In the genomic region with DNA sequence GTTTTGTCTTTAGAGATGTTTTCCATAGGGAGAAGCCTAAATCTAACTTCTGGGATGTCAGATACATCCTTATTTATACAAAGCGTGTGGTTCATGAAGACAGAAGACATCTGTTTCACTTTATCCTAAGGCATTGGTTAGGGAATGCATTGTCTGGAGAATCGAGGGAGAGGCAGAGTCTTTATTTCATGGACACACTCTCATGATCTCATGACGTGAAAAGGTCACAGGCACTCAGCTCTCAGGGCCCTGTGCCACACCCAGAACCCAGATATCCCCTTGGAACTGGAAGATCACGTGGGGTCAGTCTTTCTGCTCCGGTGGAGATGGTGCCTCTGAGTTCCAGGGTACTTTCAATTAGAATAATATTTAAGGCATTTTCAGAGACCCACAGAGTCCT, we compare ENCODE assay signal across 16 cellular contexts.
A peak's percentile ranks its signal among the peaks of the same experiment; 100 is the strongest.
DNase-seq lines count a peak whose midpoint lies in the region; ATAC-seq and TF ChIP-seq lines count a peak whose summit lies in the region.
"Had no signal": no experiment of that assay in that cellular context is flagged by ENCODE, and none has a peak within 500 bp of the region (broad histone marks: within the 10 kb centered on the region; RNA-seq: fewer than 3 reads in every experiment).

No MANE protein-coding gene starts in this region.

- H3K4me3 Mint-ChIP-seq in endothelial cell (ENCODE audit: unreplicated experiment): no peak overlapping the region
- H3K4me3 Mint-ChIP-seq: CD4-positive, CD25-positive, alpha-beta regulatory T cell; CD8-positive, alpha-beta memory T cell; H9 had no signal

- H3K79me2 ChIP-seq in osteoblast (ENCODE audit: insufficient read depth, low read length): no peaks in the 10 kb centered on the region

- no peak overlapping the region for H3K4me3 ChIP-seq in osteoblast (ENCODE audit: insufficient read depth, low read length)

- no peaks in the 10 kb centered on the region for H3K36me3 Mint-ChIP-seq in endothelial cell (ENCODE audit: low read depth, unreplicated experiment)
- H3K36me3 Mint-ChIP-seq: CD4-positive, CD25-positive, alpha-beta regulatory T cell; CD8-positive, alpha-beta memory T cell had no signal

- H4K20me1 ChIP-seq in osteoblast (ENCODE audit: insufficient read depth, low read length): no peaks in the 10 kb centered on the region

- no peak overlapping the region for H3K27ac ChIP-seq in osteoblast (ENCODE audit: low read depth, low read length)
- H3K27ac ChIP-seq: HL-60 had no signal

- no peaks in the 10 kb centered on the region for H3K27me3 ChIP-seq in osteoblast (ENCODE audit: insufficient read depth, low read length)
- H3K27me3 ChIP-seq: BE2C had no signal

- H3K4me1 Mint-ChIP-seq in endothelial cell (ENCODE audit: unreplicated experiment): no peaks in the 10 kb centered on the region
- H3K4me1 Mint-ChIP-seq: CD4-positive, CD25-positive, alpha-beta regulatory T cell; CD8-positive, alpha-beta memory T cell had no signal

- H3K4me1 ChIP-seq in osteoblast (ENCODE audit: insufficient read depth, low read length): no peaks in the 10 kb centered on the region
- H3K4me1 ChIP-seq: BE2C, Caco-2 had no signal

- H3K4me2 ChIP-seq in osteoblast (ENCODE audit: insufficient read depth, low read length): no peak overlapping the region

- TF ChIP-seq CTCF in osteoblast (IDR thresholded peaks at IDR 0.05; ENCODE audit: extremely low read depth, low read depth, low read length) (no peak), endothelial cell (IDR thresholded peaks at IDR 0.05; ENCODE audit: unreplicated experiment) (no peak)

- no peak overlapping the region for H3K27ac Mint-ChIP-seq in endothelial cell (ENCODE audit: unreplicated experiment)
- H3K27ac Mint-ChIP-seq: CD4-positive, CD25-positive, alpha-beta regulatory T cell; CD8-positive, alpha-beta memory T cell; H9 had no signal

- H2AFZ ChIP-seq in osteoblast (ENCODE audit: low read length): no peak overlapping the region

- no peaks in the 10 kb centered on the region for H3K9me3 Mint-ChIP-seq in endothelial cell (ENCODE audit: unreplicated experiment)
- H3K9me3 Mint-ChIP-seq: H9 had no signal

- DNase-seq in COLO829 (ENCODE audit: low spot score): peak; percentile 39
- DNase-seq in SK-MEL-5 (ENCODE audit: low read depth, low spot score): peak; percentile 87
- peak; percentile 85 for DNase-seq in foreskin melanocyte
- peak; percentile 5 for DNase-seq in osteoblast (ENCODE audit: insufficient read length, low spot score, missing footprints)
- DNase-seq in AG08395 (ENCODE audit: low spot score): no peak
- no peak for DNase-seq in endothelial cell (ENCODE audit: low spot score)
- DNase-seq in stimulated activated CD4-positive, alpha-beta T cell treated with anti-CD3 and anti-CD28 coated beads, Interleukin-1b, Interleukin-23, amount 100 ng/mL, for 48 hours: no peak
- DNase-seq: 8988T; BE2C; C1 segment of cervical spinal cord; Caco-2; CD4-positive, CD25-positive, alpha-beta regulatory T cell; CD8-positive, alpha-beta memory T cell; H9 had no signal

- in situ Hi-C loops in SK-MEL-5 (cut with HindIII; ENCODE audit: low pct_unique_long_range_greater_than_20kb, low sequenced_read_pairs): no loop called here

- no peaks in the 10 kb centered on the region for H3K27me3 Mint-ChIP-seq in endothelial cell (ENCODE audit: unreplicated experiment)
- H3K27me3 Mint-ChIP-seq: CD4-positive, CD25-positive, alpha-beta regulatory T cell; CD8-positive, alpha-beta memory T cell had no signal

- ATAC-seq in HG03439 (IDR thresholded peaks at IDR 0.05; ENCODE audit: unreplicated experiment): no peak

- no peaks in the 10 kb centered on the region for H3K36me3 ChIP-seq in osteoblast (ENCODE audit: insufficient read depth, low read length)
- H3K36me3 ChIP-seq: BE2C had no signal

- no peaks in the 10 kb centered on the region for H3K9me3 ChIP-seq in osteoblast (ENCODE audit: low read depth, low read length)
- H3K9me3 ChIP-seq: BE2C, Caco-2 had no signal

Comparison
In these comparisons a context has a peak if more than half of its experiments do, and no peak if none do; other contexts are left out.
1. DNase-seq: peak in COLO829 (single experiment), SK-MEL-5 (single experiment), foreskin melanocyte (single experiment) and osteoblast (single experiment); none in AG08395 (single experiment), endothelial cell (single experiment) and stimulated activated CD4-positive, alpha-beta T cell treated with anti-CD3 and anti-CD28 coated beads, Interleukin-1b, Interleukin-23, amount 100 ng/mL, for 48 hours (single experiment).